8 cellular contexts compared by ENCODE assay signal in the genomic region with DNA sequence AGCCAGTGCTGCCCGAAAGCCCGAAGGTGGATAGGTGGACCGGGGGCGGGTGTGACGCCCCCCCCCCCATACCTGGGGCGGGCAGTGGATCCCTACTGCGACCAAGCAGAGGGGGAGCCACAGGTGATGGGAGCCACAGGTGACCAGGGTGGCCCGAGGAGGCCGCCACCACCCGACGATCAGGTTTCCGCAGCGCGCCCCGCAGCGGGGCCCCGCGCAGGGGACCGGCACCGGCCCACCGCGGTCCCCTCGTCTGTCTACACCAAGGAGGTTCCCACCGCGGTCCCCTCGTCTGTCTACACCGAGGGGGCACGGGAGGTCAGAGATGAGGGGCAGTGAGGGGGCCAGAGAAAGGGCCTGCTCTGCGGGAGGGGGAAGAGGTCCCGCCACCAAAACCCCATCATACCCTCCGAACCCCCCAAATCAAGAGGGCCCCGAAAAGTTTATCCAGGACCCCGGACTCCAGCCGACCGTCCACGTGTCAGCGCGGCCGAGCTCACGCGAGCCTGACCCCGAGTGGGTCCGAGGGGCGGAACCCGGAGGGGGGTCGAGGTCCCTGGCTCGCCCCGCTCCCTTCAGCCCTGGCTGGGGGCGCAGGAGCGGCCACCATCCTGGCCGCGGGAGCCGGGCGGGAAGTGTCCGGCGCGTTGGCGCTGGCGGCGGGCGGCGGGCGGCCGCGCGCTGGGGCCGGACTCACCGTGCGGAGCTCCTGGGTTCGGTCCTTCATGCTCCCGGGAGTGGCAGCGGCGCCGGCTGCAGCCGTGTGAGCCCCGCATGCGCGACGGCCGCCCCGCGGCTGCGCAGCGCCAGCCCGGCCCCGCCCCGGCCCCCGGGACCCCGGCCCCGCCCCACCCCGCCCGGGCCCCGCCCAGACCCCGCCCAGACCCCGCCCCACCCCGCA. TPM values are rescaled to one million over a fixed set of nuclear protein-coding genes. Genes with fewer than 3 reads are reported as not detected.
A peak's percentile ranks its signal among the peaks of the same experiment; 100 is the strongest.
DNase-seq lines count a peak whose midpoint lies in the region; FAIRE-seq and TF ChIP-seq lines count a peak whose summit lies in the region.

STX1A (minus strand) TSS at position 765 of the 901 bp plus-strand sequence; CDS start at position 727, 38 bp downstream.

- H3K36me3 ChIP-seq in bronchial epithelial cell (ENCODE audit: control insufficient read depth, insufficient read depth, low read length), result peaks cover 1% of the 10 kb centered on the region

- TF ChIP-seq CTCF in WI38 (IDR thresholded peaks at IDR 0.05; ENCODE audit: low read depth, low read length) (no peak), bronchial epithelial cell (IDR thresholded peaks at IDR 0.05; ENCODE audit: insufficient read depth, low read length, severe bottlenecking) (no peak)

- no peaks in the 10 kb centered on the region for H3K27me3 ChIP-seq in bronchial epithelial cell (ENCODE audit: control insufficient read depth, insufficient read depth, low read length)

- DNase-seq in GM03348 (ENCODE audit: low spot score) (peak; percentile 99), H4 (ENCODE audit: low spot score) (peak; percentile 62), MV-4-11 (lab: John Stamatoyannopoulos, UW) (peak; percentile 43), bronchial epithelial cell (ENCODE audit: low read depth) (peak; percentile 33), islet precursor cell (peak; percentile 82), KG1 (lab: John Stamatoyannopoulos, UW) (no peak)
- DNase-seq in stimulated activated CD4-positive, alpha-beta T cell treated with anti-CD3 and anti-CD28 coated beads, Interleukin-15, amount 100 ng/mL, for 24 hours, result peak; percentile 80

- H3K4me3 ChIP-seq in WI38 (ENCODE audit: low read depth, low read length) (peak within 1 kb of the TSS; percentile 86), bronchial epithelial cell (ENCODE audit: low read depth, low read length) (peak within 1 kb of the TSS; percentile 82)

- FAIRE-seq in bronchial epithelial cell (lab: Jason Lieb, UNC), result no peak

RNA-seq across cellular contexts. Expression of gene STX1A, which starts in this region (rescaled TPM):
- 3.5 and 12.1 TPM in 2 replicates for total RNA-seq in H4 (2014; rRNA removed; shearing (Covaris generic))
- 7.3 and 12.4 TPM in 2 replicates for total RNA-seq in bronchial epithelial cell
